11 cellular contexts compared by ENCODE assay signal in the genomic region with DNA sequence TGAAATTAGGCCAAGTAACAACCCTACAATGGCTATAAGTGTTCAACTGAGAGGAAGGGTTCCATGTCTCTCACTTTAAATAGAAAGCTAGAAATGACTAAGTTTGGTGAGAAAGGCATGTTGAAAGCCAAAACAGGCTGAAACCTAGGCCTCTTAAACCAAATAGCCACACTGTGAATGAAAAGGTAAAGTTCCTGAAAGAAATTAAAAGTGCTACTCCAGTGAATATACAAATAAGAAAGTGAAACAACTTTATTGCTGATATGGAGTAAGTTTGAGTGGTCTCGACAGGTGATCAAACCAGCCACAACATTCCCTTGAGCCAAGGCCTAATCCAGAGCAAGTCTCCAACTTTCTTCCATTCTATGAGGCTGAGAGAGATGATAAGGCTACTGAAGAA.
A peak's percentile ranks its signal among the peaks of the same experiment; 100 is the strongest.
DNase-seq lines count a peak whose midpoint lies in the region; ATAC-seq and TF ChIP-seq lines count a peak whose summit lies in the region.
"Had no signal": no experiment of that assay in that cellular context is flagged by ENCODE, and none has a peak within 500 bp of the region (broad histone marks: within the 10 kb centered on the region; RNA-seq: fewer than 3 reads in every experiment).

No MANE protein-coding gene starts in this region.

- H3K36me3 Mint-ChIP-seq in activated naive CD8-positive, alpha-beta T cell treated with anti-CD3 and anti-CD28 coated beads, Interleukin-2, amount 10 ng/mL, durations not matched to agents 7 days and 5 days: peaks cover 9% of the 10 kb centered on the region

- H3K4me1 ChIP-seq in ascending aorta: no peaks in the 10 kb centered on the region

- H3K4me3 Mint-ChIP-seq in activated naive CD8-positive, alpha-beta T cell treated with anti-CD3 and anti-CD28 coated beads, Interleukin-2, amount 10 ng/mL, durations not matched to agents 7 days and 5 days: peak overlapping the region; percentile 52

- H3K27me3 ChIP-seq in ascending aorta: no peaks in the 10 kb centered on the region

- H3K27ac Mint-ChIP-seq in activated naive CD8-positive, alpha-beta T cell treated with anti-CD3 and anti-CD28 coated beads, Interleukin-2, amount 10 ng/mL, durations not matched to agents 7 days and 5 days: peak overlapping the region; percentile 40

- ATAC-seq in GM18511 (IDR thresholded peaks at IDR 0.05; ENCODE audit: unreplicated experiment) (peak; percentile 93), GM21360 (IDR thresholded peaks at IDR 0.05; ENCODE audit: unreplicated experiment) (peak; percentile 91), HG03066 (IDR thresholded peaks at IDR 0.05; ENCODE audit: low read depth, unreplicated experiment) (peak; percentile 98)
- peak; percentile 33 for ATAC-seq in activated naive CD8-positive, alpha-beta T cell treated with anti-CD3 and anti-CD28 coated beads, Interleukin-2, amount 10 ng/mL, durations not matched to agents 7 days and 5 days (ENCODE audit: low read depth)

- no peak overlapping the region for H3K27ac ChIP-seq in ascending aorta
- H3K27ac ChIP-seq: epithelial cell of prostate, HL-60 had no signal

- peaks cover 17% of the 10 kb centered on the region for H3K4me1 Mint-ChIP-seq in activated naive CD8-positive, alpha-beta T cell treated with anti-CD3 and anti-CD28 coated beads, Interleukin-2, amount 10 ng/mL, durations not matched to agents 7 days and 5 days

- no peak overlapping the region for H3K4me3 ChIP-seq in ascending aorta

- H3K36me3 ChIP-seq in ascending aorta: no peaks in the 10 kb centered on the region

- TF ChIP-seq CTCF in GM20000 (IDR thresholded peaks at IDR 0.05; ENCODE audit: extremely low read depth, missing control alignments): no peak
- no peak for TF ChIP-seq CTCF in ascending aorta (IDR thresholded peaks at IDR 0.05)

- H3K27me3 Mint-ChIP-seq in activated naive CD8-positive, alpha-beta T cell treated with anti-CD3 and anti-CD28 coated beads, Interleukin-2, amount 10 ng/mL, durations not matched to agents 7 days and 5 days: no peaks in the 10 kb centered on the region

- no peak for DNase-seq in activated naive CD8-positive, alpha-beta T cell treated with anti-CD3 and anti-CD28 coated beads, Interleukin-2, amount 10 ng/mL, durations not matched to agents 7 days and 5 days
- DNase-seq in NCI-H69 (lab: John Stamatoyannopoulos, UW) (no peak), NCI-H524 treated with DMSO at 0.1 percent for 48 hours (lab: John Stamatoyannopoulos, UW) (no peak), GM20000 (ENCODE audit: low spot score) (no peak), ascending aorta (ENCODE audit: low spot score in 2 of 2) (no peak)
- DNase-seq: NCI-H2029 treated with DMSO at 0.1 percent for 48 hours had no signal

- POLR2A ChIA-PET in activated naive CD8-positive, alpha-beta T cell treated with anti-CD3 and anti-CD28 coated beads, Interleukin-2, amount 10 ng/mL, durations not matched to agents 7 days and 5 days (lab: Charles Lee): no interaction called here

- intact Hi-C loops in ascending aorta (cut with DNase I): no loop called here

- H3K9me3 Mint-ChIP-seq in activated naive CD8-positive, alpha-beta T cell treated with anti-CD3 and anti-CD28 coated beads, Interleukin-2, amount 10 ng/mL, durations not matched to agents 7 days and 5 days: no peaks in the 10 kb centered on the region

- H3K9me3 ChIP-seq in ascending aorta: no peaks in the 10 kb centered on the region

Comparison
In these comparisons a context has a peak if more than half of its experiments do, and no peak if none do; other contexts are left out.
1. ATAC-seq: peak in every context shown above with its lines; median percentile 98 in HG03066; 93 in GM18511; 91 in GM21360; 33 in activated naive CD8-positive, alpha-beta T cell treated with anti-CD3 and anti-CD28 coated beads, Interleukin-2, amount 10 ng/mL, durations not matched to agents 7 days and 5 days.